In genomic region chr10:120453886-120454285, GRCh38 we compare ENCODE assay signal across 23 cellular contexts. TPM values are rescaled to one million over a fixed set of nuclear protein-coding genes. Genes with fewer than 3 reads are reported as not detected.
"Had no signal": no experiment of that assay in that cellular context is flagged by ENCODE, and none has a peak within 500 bp of the region (broad histone marks: within the 10 kb centered on the region; RNA-seq: fewer than 3 reads in every experiment).

No MANE protein-coding gene starts in this region.

- ATAC-seq: effector memory CD8-positive, alpha-beta T cell; gastroesophageal sphincter; left ventricle myocardium superior; right lobe of liver; stimulated activated naive CD8-positive, alpha-beta T cell treated with anti-CD3 and anti-CD28 coated beads, Interleukin-15, amount 100 ng/mL, for 72 hours; upper lobe of right lung had no signal

- DNase-seq: effector memory CD8-positive, alpha-beta T cell; esophagus squamous epithelium; foreskin fibroblast; glutamatergic neuron; islet precursor cell; left ventricle myocardium superior; mesenchymal stem cell; midbrain; nephron progenitor cell; retina; right lobe of liver; stimulated activated CD4-positive, alpha-beta T cell treated with anti-CD3 and anti-CD28 coated beads, Interleukin-4, amount 100 ng/mL, for 1 hour; stimulated activated CD8-positive, alpha-beta memory T cell treated with anti-CD3 and anti-CD28 coated beads, Interleukin-4, amount 100 ng/mL, for 48 hours; stimulated activated naive CD8-positive, alpha-beta T cell treated with anti-CD3 and anti-CD28 coated beads, Interleukin-15, amount 100 ng/mL, for 72 hours; testis; upper lobe of right lung had no signal

- H3K4me3 Mint-ChIP-seq: dendritic cell treated with granulocyte-macrophage colony-stimulating factor and Interleukin-4, amounts not matched to agents 40 ng/mL and 50 ng/mL, for 4 days; effector memory CD8-positive, alpha-beta T cell; nephron progenitor cell; stimulated activated effector memory CD8-positive, alpha-beta T cell treated with anti-CD3 and anti-CD28 coated beads, Interleukin-12 subunit alpha, Interleukin-12 subunit beta, amount 100 ng/mL, for 72 hours; stimulated activated naive CD8-positive, alpha-beta T cell treated with anti-CD3 and anti-CD28 coated beads, Interleukin-15, amount 100 ng/mL, for 72 hours had no signal

- H3K27ac Mint-ChIP-seq: dendritic cell treated with granulocyte-macrophage colony-stimulating factor and Interleukin-4, amounts not matched to agents 40 ng/mL and 50 ng/mL, for 4 days; effector memory CD8-positive, alpha-beta T cell; nephron progenitor cell; stimulated activated effector memory CD8-positive, alpha-beta T cell treated with anti-CD3 and anti-CD28 coated beads, Interleukin-12 subunit alpha, Interleukin-12 subunit beta, amount 100 ng/mL, for 72 hours; stimulated activated naive CD8-positive, alpha-beta T cell treated with anti-CD3 and anti-CD28 coated beads, Interleukin-15, amount 100 ng/mL, for 72 hours had no signal

- H3K36me3 Mint-ChIP-seq: stimulated activated effector memory CD8-positive, alpha-beta T cell treated with anti-CD3 and anti-CD28 coated beads, Interleukin-12 subunit alpha, Interleukin-12 subunit beta, amount 100 ng/mL, for 72 hours had no signal

- H3K4me1 Mint-ChIP-seq: stimulated activated effector memory CD8-positive, alpha-beta T cell treated with anti-CD3 and anti-CD28 coated beads, Interleukin-12 subunit alpha, Interleukin-12 subunit beta, amount 100 ng/mL, for 72 hours had no signal

- H3K9me3 Mint-ChIP-seq: dendritic cell treated with granulocyte-macrophage colony-stimulating factor and Interleukin-4, amounts not matched to agents 40 ng/mL and 50 ng/mL, for 4 days; effector memory CD8-positive, alpha-beta T cell; stimulated activated naive CD8-positive, alpha-beta T cell treated with anti-CD3 and anti-CD28 coated beads, Interleukin-15, amount 100 ng/mL, for 72 hours had no signal

- H3K4me3 ChIP-seq: esophagus squamous epithelium, gastroesophageal sphincter, lung, prostate gland, right lobe of liver, testis, tibial nerve, upper lobe of right lung, vagina had no signal

RNA-seq across cellular contexts. Expression of gene PLPP4, which starts 3.1 kb away (rescaled TPM):
- total RNA-seq: left ventricle myocardium superior, tibial nerve had no signal
